Comparison of ENCODE assay signal across 2 cellular contexts in the genomic region with DNA sequence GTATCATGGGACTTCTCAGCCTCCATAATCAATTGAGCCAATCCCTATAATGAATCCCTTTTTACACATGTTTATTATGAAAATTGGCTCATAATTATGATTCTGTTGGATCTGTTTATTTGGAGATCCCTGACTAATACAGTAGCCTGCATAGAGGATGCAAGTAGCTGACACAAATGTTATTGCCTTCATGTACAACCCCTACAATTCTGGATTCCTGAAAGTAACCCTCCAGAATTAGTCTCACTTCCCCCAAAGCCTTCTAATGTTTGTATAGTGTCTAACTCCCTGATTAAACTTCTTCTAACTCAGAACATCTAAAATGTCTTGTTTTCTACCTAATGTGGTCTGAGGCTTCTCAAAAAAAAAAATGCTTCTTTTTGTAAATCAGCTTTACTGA.
TF ChIP-seq lines count a peak whose summit lies in the region.

No MANE protein-coding gene starts in this region.

TF ChIP-seq in IMR-90, 13 proteins besides CTCF, POLR2A, EP300 and RAD21:
- TF ChIP-seq, protein P1, sequence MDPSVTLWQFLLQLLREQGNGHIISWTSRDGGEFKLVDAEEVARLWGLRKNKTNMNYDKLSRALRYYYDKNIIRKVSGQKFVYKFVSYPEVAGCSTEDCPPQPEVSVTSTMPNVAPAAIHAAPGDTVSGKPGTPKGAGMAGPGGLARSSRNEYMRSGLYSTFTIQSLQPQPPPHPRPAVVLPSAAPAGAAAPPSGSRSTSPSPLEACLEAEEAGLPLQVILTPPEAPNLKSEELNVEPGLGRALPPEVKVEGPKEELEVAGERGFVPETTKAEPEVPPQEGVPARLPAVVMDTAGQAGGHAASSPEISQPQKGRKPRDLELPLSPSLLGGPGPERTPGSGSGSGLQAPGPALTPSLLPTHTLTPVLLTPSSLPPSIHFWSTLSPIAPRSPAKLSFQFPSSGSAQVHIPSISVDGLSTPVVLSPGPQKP (IDR thresholded peaks at IDR 0.05; ENCODE audit: borderline replicate concordance, low read depth, low read length), result no peak
- no peak for TF ChIP-seq MXI1 (IDR thresholded peaks at IDR 0.05; ENCODE audit: borderline replicate concordance, low read depth, low read length)
- no peak for TF ChIP-seq SMC3 (IDR thresholded peaks at IDR 0.05; ENCODE audit: low read depth, low read length)
- no peak for TF ChIP-seq MAFK (IDR thresholded peaks at IDR 0.05; ENCODE audit: low read depth, low read length)
- no peak for TF ChIP-seq RFX5 (IDR thresholded peaks at IDR 0.05; ENCODE audit: low read depth, low read length)
- no peak for TF ChIP-seq BHLHE40 (IDR thresholded peaks at IDR 0.05; ENCODE audit: low read depth, low read length)
- TF ChIP-seq FOS (IDR thresholded peaks at IDR 0.05; ENCODE audit: low read depth, low read length), result no peak
- no peak for TF ChIP-seq USF2 (IDR thresholded peaks at IDR 0.05; ENCODE audit: low read depth, low read length)
- no peak for TF ChIP-seq NFE2L2 (IDR thresholded peaks at IDR 0.05; ENCODE audit: low read depth, low read length)
- no peak for TF ChIP-seq MAZ (IDR thresholded peaks at IDR 0.05; ENCODE audit: borderline replicate concordance, low read depth, low read length)
- no peak for TF ChIP-seq RCOR1 (IDR thresholded peaks at IDR 0.05; ENCODE audit: insufficient replicate concordance, low read length)
- TF ChIP-seq CEBPB (IDR thresholded peaks at IDR 0.05; ENCODE audit: low read depth, low read length), result no peak
- no peak for TF ChIP-seq CHD1 (IDR thresholded peaks at IDR 0.05; ENCODE audit: low read depth, low read length)

TF ChIP-seq in GM12878, 131 proteins besides CTCF, POLR2A, EP300 and RAD21:
- TF ChIP-seq TCF7 (IDR thresholded peaks at IDR 0.05; ENCODE audit: borderline replicate concordance), result no peak
- TF ChIP-seq TBL1XR1 (IDR thresholded peaks at IDR 0.05; ENCODE audit: low read depth, low read length), result no peak
- TF ChIP-seq STAT3 (IDR thresholded peaks at IDR 0.05; ENCODE audit: low read depth, low read length), result no peak
- no peak for TF ChIP-seq BCL3 (IDR thresholded peaks at IDR 0.05; ENCODE audit: borderline replicate concordance, insufficient read depth, low read depth, low read length, poor library complexity, severe bottlenecking)
- TF ChIP-seq, protein P1 (IDR thresholded peaks at IDR 0.05; ENCODE audit: low read depth, low read length), result no peak
- no peak for TF ChIP-seq ZBTB11 (CRISPR knock-in tag; IDR thresholded peaks at IDR 0.05)
- no peak for TF ChIP-seq JUNB (IDR thresholded peaks at IDR 0.05)
- TF ChIP-seq SPI1 (IDR thresholded peaks at IDR 0.05; ENCODE audit: borderline replicate concordance, insufficient read depth, low read depth, low read length), result peak; percentile 30; the same call in 1 of the 2 replicates
- TF ChIP-seq, protein P2, sequence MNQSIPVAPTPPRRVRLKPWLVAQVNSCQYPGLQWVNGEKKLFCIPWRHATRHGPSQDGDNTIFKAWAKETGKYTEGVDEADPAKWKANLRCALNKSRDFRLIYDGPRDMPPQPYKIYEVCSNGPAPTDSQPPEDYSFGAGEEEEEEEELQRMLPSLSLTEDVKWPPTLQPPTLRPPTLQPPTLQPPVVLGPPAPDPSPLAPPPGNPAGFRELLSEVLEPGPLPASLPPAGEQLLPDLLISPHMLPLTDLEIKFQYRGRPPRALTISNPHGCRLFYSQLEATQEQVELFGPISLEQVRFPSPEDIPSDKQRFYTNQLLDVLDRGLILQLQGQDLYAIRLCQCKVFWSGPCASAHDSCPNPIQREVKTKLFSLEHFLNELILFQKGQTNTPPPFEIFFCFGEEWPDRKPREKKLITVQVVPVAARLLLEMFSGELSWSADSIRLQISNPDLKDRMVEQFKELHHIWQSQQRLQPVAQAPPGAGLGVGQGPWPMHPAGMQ (IDR thresholded peaks at IDR 0.05; ENCODE audit: borderline replicate concordance), result no peak
